25 cellular contexts compared by ENCODE assay signal in genomic region chr6:84019812-84020211, GRCh38. TPM values are rescaled to one million over a fixed set of nuclear protein-coding genes. Genes with fewer than 3 reads are reported as not detected.
"Had no signal": no experiment of that assay in that cellular context is flagged by ENCODE, and none has a peak within 500 bp of the region (broad histone marks: within the 10 kb centered on the region; RNA-seq: fewer than 3 reads in every experiment).

No MANE protein-coding gene starts in this region.

- ATAC-seq: effector memory CD8-positive, alpha-beta T cell; gastrocnemius medialis; left cardiac atrium; naive thymus-derived CD4-positive, alpha-beta T cell; stimulated activated naive CD8-positive, alpha-beta T cell treated with anti-CD3 and anti-CD28 coated beads, Interleukin-15, Interleukin-2, amounts not matched to agents 100 U/mL and 50 U/mL, for 24 hours had no signal

- H3K4me1 Mint-ChIP-seq: activated CD4-positive, alpha-beta T cell treated with anti-CD3 and anti-CD28 coated beads, Interleukin-2, amount 10 ng/mL, durations not matched to agents 24 days and 14 days; activated naive CD4-positive, alpha-beta T cell treated with anti-CD3 and anti-CD28 coated beads, Interleukin-2, amount 10 ng/mL, durations not matched to agents 7 days and 5 days; activated naive CD8-positive, alpha-beta T cell treated with anti-CD3 and anti-CD28 coated beads, Interleukin-2, amount 10 ng/mL, durations not matched to agents 7 days and 5 days; mesothelial cell of epicardium; naive thymus-derived CD4-positive, alpha-beta T cell had no signal

- H3K9me3 ChIP-seq: gastrocnemius medialis, testis had no signal

- H3K36me3 ChIP-seq: brain microvascular endothelial cell, gastrocnemius medialis had no signal

- H3K27me3 ChIP-seq: brain microvascular endothelial cell, testis had no signal

- DNase-seq: activated CD4-positive, alpha-beta memory T cell treated with anti-CD3 and anti-CD28 coated beads for 36 hours; activated CD4-positive, alpha-beta T cell treated with anti-CD3 and anti-CD28 coated beads, Interleukin-2, amount 10 ng/mL, durations not matched to agents 24 days and 14 days; activated CD8-positive, alpha-beta memory T cell treated with anti-CD3 and anti-CD28 coated beads, Interleukin-2, amount 50 U/mL, for 48 hours; activated gamma-delta T cell; activated naive CD4-positive, alpha-beta T cell treated with anti-CD3 and anti-CD28 coated beads, Interleukin-2, amount 10 ng/mL, durations not matched to agents 7 days and 5 days; activated naive CD8-positive, alpha-beta T cell treated with anti-CD3 and anti-CD28 coated beads, Interleukin-2, amount 10 ng/mL, durations not matched to agents 7 days and 5 days; activated T-cell treated with anti-CD3 and anti-CD28 coated beads, Interleukin-2, amount 50 U/mL, for 24 hours; amniotic stem cell; brain microvascular endothelial cell; caudate nucleus; cortex of kidney; effector memory CD8-positive, alpha-beta T cell; erythroblast; gastrocnemius medialis; head of caudate nucleus; hippocampal formation; left cardiac atrium; naive thymus-derived CD4-positive, alpha-beta T cell; nucleus accumbens; stimulated activated CD4-positive, alpha-beta T cell treated with anti-CD3 and anti-CD28 coated beads, Interleukin-12 subunit alpha, Interleukin-12 subunit beta, amount 100 ng/mL, for 4 hours; stimulated activated CD4-positive, alpha-beta T cell treated with anti-CD3 and anti-CD28 coated beads, Interleukin-4, amount 100 ng/mL, for 1 hour; stimulated activated naive CD8-positive, alpha-beta T cell treated with anti-CD3 and anti-CD28 coated beads, Interleukin-15, Interleukin-2, amounts not matched to agents 100 U/mL and 50 U/mL, for 24 hours; testis had no signal

- H3K27ac Mint-ChIP-seq: activated CD4-positive, alpha-beta memory T cell treated with anti-CD3 and anti-CD28 coated beads for 36 hours; activated CD4-positive, alpha-beta T cell treated with anti-CD3 and anti-CD28 coated beads, Interleukin-2, amount 10 ng/mL, durations not matched to agents 24 days and 14 days; activated naive CD4-positive, alpha-beta T cell treated with anti-CD3 and anti-CD28 coated beads, Interleukin-2, amount 10 ng/mL, durations not matched to agents 7 days and 5 days; activated naive CD8-positive, alpha-beta T cell treated with anti-CD3 and anti-CD28 coated beads, Interleukin-2, amount 10 ng/mL, durations not matched to agents 7 days and 5 days; activated T-cell treated with anti-CD3 and anti-CD28 coated beads, Interleukin-2, amount 50 U/mL, for 24 hours; effector memory CD8-positive, alpha-beta T cell; mesothelial cell of epicardium; naive thymus-derived CD4-positive, alpha-beta T cell had no signal

- H3K4me1 ChIP-seq: gastrocnemius medialis, testis had no signal

- H3K4me3 ChIP-seq: gastrocnemius medialis, skin epidermis, testis had no signal

- H3K4me3 Mint-ChIP-seq: activated CD4-positive, alpha-beta memory T cell treated with anti-CD3 and anti-CD28 coated beads for 36 hours; activated CD4-positive, alpha-beta T cell treated with anti-CD3 and anti-CD28 coated beads, Interleukin-2, amount 10 ng/mL, durations not matched to agents 24 days and 14 days; activated naive CD4-positive, alpha-beta T cell treated with anti-CD3 and anti-CD28 coated beads, Interleukin-2, amount 10 ng/mL, durations not matched to agents 7 days and 5 days; activated naive CD8-positive, alpha-beta T cell treated with anti-CD3 and anti-CD28 coated beads, Interleukin-2, amount 10 ng/mL, durations not matched to agents 7 days and 5 days; activated T-cell treated with anti-CD3 and anti-CD28 coated beads, Interleukin-2, amount 50 U/mL, for 24 hours; effector memory CD8-positive, alpha-beta T cell; mesothelial cell of epicardium; naive thymus-derived CD4-positive, alpha-beta T cell had no signal

- H3K9me3 Mint-ChIP-seq: activated CD4-positive, alpha-beta memory T cell treated with anti-CD3 and anti-CD28 coated beads for 36 hours; activated CD4-positive, alpha-beta T cell treated with anti-CD3 and anti-CD28 coated beads, Interleukin-2, amount 10 ng/mL, durations not matched to agents 24 days and 14 days; activated naive CD4-positive, alpha-beta T cell treated with anti-CD3 and anti-CD28 coated beads, Interleukin-2, amount 10 ng/mL, durations not matched to agents 7 days and 5 days; activated T-cell treated with anti-CD3 and anti-CD28 coated beads, Interleukin-2, amount 50 U/mL, for 24 hours; effector memory CD8-positive, alpha-beta T cell; mesothelial cell of epicardium had no signal

- H3K27ac ChIP-seq: brain microvascular endothelial cell, gastrocnemius medialis, skin epidermis, testis had no signal

- H3K27me3 Mint-ChIP-seq: activated CD4-positive, alpha-beta T cell treated with anti-CD3 and anti-CD28 coated beads, Interleukin-2, amount 10 ng/mL, durations not matched to agents 24 days and 14 days; activated naive CD4-positive, alpha-beta T cell treated with anti-CD3 and anti-CD28 coated beads, Interleukin-2, amount 10 ng/mL, durations not matched to agents 7 days and 5 days; effector memory CD8-positive, alpha-beta T cell had no signal

- H3K36me3 Mint-ChIP-seq: activated CD4-positive, alpha-beta memory T cell treated with anti-CD3 and anti-CD28 coated beads for 36 hours; activated naive CD4-positive, alpha-beta T cell treated with anti-CD3 and anti-CD28 coated beads, Interleukin-2, amount 10 ng/mL, durations not matched to agents 7 days and 5 days; activated naive CD8-positive, alpha-beta T cell treated with anti-CD3 and anti-CD28 coated beads, Interleukin-2, amount 10 ng/mL, durations not matched to agents 7 days and 5 days; mesothelial cell of epicardium; naive thymus-derived CD4-positive, alpha-beta T cell had no signal

RNA-seq across cellular contexts. Expression of gene MRAP2, which starts 13.8 kb away (rescaled TPM):
- total RNA-seq: activated CD4-positive, alpha-beta memory T cell treated with anti-CD3 and anti-CD28 coated beads for 36 hours; activated CD4-positive, alpha-beta T cell treated with anti-CD3 and anti-CD28 coated beads, Interleukin-2, amount 10 ng/mL, durations not matched to agents 24 days and 14 days; activated naive CD8-positive, alpha-beta T cell treated with anti-CD3 and anti-CD28 coated beads, Interleukin-2, amount 10 ng/mL, durations not matched to agents 7 days and 5 days; naive thymus-derived CD4-positive, alpha-beta T cell had no signal
- polyA plus RNA-seq: naive thymus-derived CD4-positive, alpha-beta T cell had no signal
